In genomic region chr15:37109952-37110630, GRCh38 we compare ENCODE assay signal across 10 cellular contexts. TPM values are rescaled to one million over a fixed set of nuclear protein-coding genes. Genes with fewer than 3 reads are reported as not detected.
DNase-seq lines count a peak whose midpoint lies in the region; ATAC-seq and TF ChIP-seq lines count a peak whose summit lies in the region.
"Had no signal": no experiment of that assay in that cellular context is flagged by ENCODE, and none has a peak within 500 bp of the region (broad histone marks: within the 10 kb centered on the region; RNA-seq: fewer than 3 reads in every experiment).

No MANE protein-coding gene starts in this region.

- peak overlapping the region; percentile 60 for H3K4me2 ChIP-seq in OCI-LY1 (ENCODE audit: low read length)
- no peak overlapping the region for H3K4me2 ChIP-seq in fibroblast of lung (ENCODE audit: extremely low read depth, insufficient read depth, low read length)

- POLR2A ChIA-PET in naive thymus-derived CD4-positive, alpha-beta T cell (lab: Charles Lee): no interaction called here

- H3K27ac Mint-ChIP-seq in naive thymus-derived CD4-positive, alpha-beta T cell: no peak overlapping the region

- ATAC-seq in naive thymus-derived CD4-positive, alpha-beta T cell: no peak
- no peak for ATAC-seq in HG03108 (IDR thresholded peaks at IDR 0.05; ENCODE audit: unreplicated experiment)
- ATAC-seq: activated CD8-positive, alpha-beta memory T cell treated with anti-CD3 and anti-CD28 coated beads, Interleukin-2, amount 10 ng/mL, durations not matched to agents 7 days and 5 days had no signal

- H3K9me3 ChIP-seq in BE2C (no peaks in the 10 kb centered on the region), OCI-LY1 (ENCODE audit: low read length) (no peaks in the 10 kb centered on the region), fibroblast of lung (ENCODE audit: control insufficient read depth, insufficient read depth, low read depth, low read length) (no peaks in the 10 kb centered on the region)
- H3K9me3 ChIP-seq in naive thymus-derived CD4-positive, alpha-beta T cell (ENCODE audit: control insufficient read depth in 2 of 3, low read length in 3 of 3): peaks cover 0 to 5% (median 0%) of the 10 kb centered on the region in 3 experiments

- no peaks in the 10 kb centered on the region for H3K27me3 ChIP-seq in BE2C
- H3K27me3 ChIP-seq in OCI-LY1 (ENCODE audit: insufficient read depth, low read length): no peaks in the 10 kb centered on the region
- no peaks in the 10 kb centered on the region for H3K27me3 ChIP-seq in fibroblast of lung (ENCODE audit: control insufficient read depth, insufficient read depth, low read length)
- H3K27me3 ChIP-seq in naive thymus-derived CD4-positive, alpha-beta T cell (ENCODE audit: control insufficient read depth in 2 of 2, insufficient read depth in 2 of 2, low read length in 2 of 2): peaks cover 3 to 40% of the 10 kb centered on the region in 2 donors

- H4K20me1 ChIP-seq in OCI-LY1 (ENCODE audit: insufficient read depth, low read length) (no peaks in the 10 kb centered on the region), fibroblast of lung (ENCODE audit: control insufficient read depth, extremely low read depth, insufficient read depth, low read length) (no peaks in the 10 kb centered on the region)

- peak overlapping the region in 7 of 10 donors; percentile 20 to 76 (median 58) for H3K4me3 Mint-ChIP-seq in naive thymus-derived CD4-positive, alpha-beta T cell
- H3K4me3 Mint-ChIP-seq: activated CD8-positive, alpha-beta memory T cell treated with anti-CD3 and anti-CD28 coated beads, Interleukin-2, amount 10 ng/mL, durations not matched to agents 7 days and 5 days had no signal

- no peaks in the 10 kb centered on the region for H3K36me3 ChIP-seq in BE2C
- H3K36me3 ChIP-seq in OCI-LY1 (ENCODE audit: insufficient read depth, low read length): no peaks in the 10 kb centered on the region
- no peaks in the 10 kb centered on the region for H3K36me3 ChIP-seq in fibroblast of lung (ENCODE audit: control insufficient read depth, insufficient read depth, low read length)
- no peaks in the 10 kb centered on the region for H3K36me3 ChIP-seq in naive thymus-derived CD4-positive, alpha-beta T cell (ENCODE audit: control insufficient read depth in 2 of 3, insufficient read depth in 3 of 3, low read length in 3 of 3)

- H3K9me3 Mint-ChIP-seq in naive thymus-derived CD4-positive, alpha-beta T cell: peaks cover 0 to 68% (median 18%) of the 10 kb centered on the region in 11 donors

- DNase-seq in BE2C (peak; percentile 81), fibroblast of lung (ENCODE audit: low read depth in 2 of 2) (peak; percentile 34 to 68), NCI-H128 (lab: John Stamatoyannopoulos, UW; ENCODE audit: unreplicated experiment) (no peak), NCI-H2196 treated with DMSO at 0.1 percent for 48 hours (lab: John Stamatoyannopoulos, UW; ENCODE audit: unreplicated experiment) (no peak)
- DNase-seq in naive thymus-derived CD4-positive, alpha-beta T cell: no peak
- DNase-seq in stimulated activated CD4-positive, alpha-beta T cell treated with anti-CD3 and anti-CD28 coated beads, Interleukin-2, amount 100 ng/mL, for 48 hours: no peak
- DNase-seq: activated CD8-positive, alpha-beta memory T cell treated with anti-CD3 and anti-CD28 coated beads, Interleukin-2, amount 10 ng/mL, durations not matched to agents 7 days and 5 days; DND-41 had no signal

- peaks cover 0 to 29% (median 4%) of the 10 kb centered on the region in 5 donors for H3K36me3 Mint-ChIP-seq in naive thymus-derived CD4-positive, alpha-beta T cell

- peaks cover 0 to 25% (median 18%) of the 10 kb centered on the region in 7 donors for H3K4me1 Mint-ChIP-seq in naive thymus-derived CD4-positive, alpha-beta T cell

- H3K79me2 ChIP-seq in OCI-LY1 (ENCODE audit: insufficient read depth, low read length) (no peaks in the 10 kb centered on the region), fibroblast of lung (ENCODE audit: control insufficient read depth, insufficient read depth, low read length) (no peaks in the 10 kb centered on the region)

- H3K9me2 ChIP-seq in OCI-LY1 (ENCODE audit: low read depth, low read length): no peaks in the 10 kb centered on the region

- intact Hi-C loops in naive thymus-derived CD4-positive, alpha-beta T cell (cut with micrococcal nuclease): loop anchor here in 1 of 2 donors (10.0 kb wide), 1 partner anchor 1595 kb away; no protein-coding TSS in a partner anchor

- no peaks in the 10 kb centered on the region for H3F3A ChIP-seq in OCI-LY1 (ENCODE audit: insufficient read depth, low read length)

- H3K4me1 ChIP-seq in BE2C: peaks cover 21% of the 10 kb centered on the region
- H3K4me1 ChIP-seq in OCI-LY1 (ENCODE audit: insufficient read depth, low read length, severe bottlenecking): peaks cover 19% of the 10 kb centered on the region
- peaks cover 2% of the 10 kb centered on the region for H3K4me1 ChIP-seq in fibroblast of lung (ENCODE audit: control insufficient read depth, extremely low read depth, insufficient read depth, low read length)
- no peaks in the 10 kb centered on the region for H3K4me1 ChIP-seq in naive thymus-derived CD4-positive, alpha-beta T cell (ENCODE audit: control insufficient read depth in 2 of 2, insufficient read depth in 2 of 2, low read length in 2 of 2)

- TF ChIP-seq CTCF in BE2C (IDR thresholded peaks at IDR 0.05; ENCODE audit: low read depth, low read length) (no peak), OCI-LY1 (IDR thresholded peaks at IDR 0.05; ENCODE audit: low read length) (no peak), fibroblast of lung (conservative IDR thresholded peaks at IDR 0.05 in 1 of 2, IDR thresholded peaks at IDR 0.05 in 1 of 2; ENCODE audit: low read depth in 1 of 2, low read length in 2 of 2) (no peak)

- peak overlapping the region; percentile 70 for H3K4me3 ChIP-seq in BE2C (ENCODE audit: low read depth, low read length)
- H3K4me3 ChIP-seq in OCI-LY1 (ENCODE audit: low read depth, low read length, poor library complexity, severe bottlenecking): peak overlapping the region; percentile 51
- H3K4me3 ChIP-seq in fibroblast of lung (replicated peaks in 1 of 4; ENCODE audit: control extremely low read depth in 1 of 4, insufficient read depth in 1 of 4, low read depth in 3 of 4, low read length in 4 of 4): peak overlapping the region in 3 of 4 experiments; percentile 14 to 55 (median 48)
- no peak overlapping the region for H3K4me3 ChIP-seq in naive thymus-derived CD4-positive, alpha-beta T cell (ENCODE audit: low read length)

- CTCF ChIA-PET in naive thymus-derived CD4-positive, alpha-beta T cell (lab: Charles Lee): no interaction called here

- H3K27me3 Mint-ChIP-seq in naive thymus-derived CD4-positive, alpha-beta T cell: peaks cover 79 to 99% (median 96%) of the 10 kb centered on the region in 5 donors

- H3K27ac ChIP-seq in OCI-LY1 (ENCODE audit: low read depth, low read length, poor library complexity, severe bottlenecking): no peak overlapping the region
- H3K27ac ChIP-seq in fibroblast of lung (ENCODE audit: insufficient read depth, low read length): no peak overlapping the region
- H3K27ac ChIP-seq in naive thymus-derived CD4-positive, alpha-beta T cell (ENCODE audit: low read depth, low read length): no peak overlapping the region

- peak overlapping the region; percentile 6; the same call in 1 of the 2 replicates for H3K9ac ChIP-seq in OCI-LY1 (ENCODE audit: low read length)
- no peak overlapping the region for H3K9ac ChIP-seq in fibroblast of lung (ENCODE audit: insufficient read depth, low read length)

- H2AFZ ChIP-seq in OCI-LY1 (ENCODE audit: low read length) (no peak overlapping the region), fibroblast of lung (ENCODE audit: low read length) (no peak overlapping the region)

RNA-seq across cellular contexts. Expression of gene MEIS2, which starts 9.7 kb away (rescaled TPM):
- polyA plus RNA-seq in BE2C (2012; ENCODE audit: insufficient read depth, insufficient read length, low read depth): 57.9 TPM
- total RNA-seq in fibroblast of lung: 16.9 and 31.0 TPM in 2 replicates
- polyA plus RNA-seq in fibroblast of lung: 37.1 and 40.2 TPM in 2 replicates
- polyA plus RNA-seq in fibroblast of lung (2012): 42.3 and 48.9 TPM in 2 replicates
- polyA minus RNA-seq in fibroblast of lung (ENCODE audit: low replicate concordance): 68.8 and 77.4 TPM in 2 replicates
- total RNA-seq in naive thymus-derived CD4-positive, alpha-beta T cell: under 1 TPM in 2 of 5 experiments, not detected in 3; 0.07 to 0.71 TPM
- not detected for polyA plus RNA-seq in naive thymus-derived CD4-positive, alpha-beta T cell

Comparison
In these comparisons a context has a peak if more than half of its experiments do, and no peak if none do; other contexts are left out.
1. DNase-seq: peak in BE2C (single experiment) and fibroblast of lung (2 of 2); none in naive thymus-derived CD4-positive, alpha-beta T cell (0 of 9), NCI-H128 (single experiment), stimulated activated CD4-positive, alpha-beta T cell treated with anti-CD3 and anti-CD28 coated beads, Interleukin-2, amount 100 ng/mL, for 48 hours (0 of 2) and NCI-H2196 treated with DMSO at 0.1 percent for 48 hours (single experiment).
2. RNA of gene MEIS2, which starts 9.7 kb away (total RNA-seq): 16.9 to 31.0 TPM in fibroblast of lung; 0.07 to 0.71 TPM in naive thymus-derived CD4-positive, alpha-beta T cell; every median in the first group is over 10 times any median in the second.